In genomic region chr17:36601303-36602029, GRCh38 we compare ENCODE assay signal across 8 cellular contexts. TPM values are rescaled to one million over a fixed set of nuclear protein-coding genes. Genes with fewer than 3 reads are reported as not detected.
DNase-seq lines count a peak whose midpoint lies in the region; TF ChIP-seq lines count a peak whose summit lies in the region.

Gene MRM1, plus strand, starts transcription at chr17:36601583. Its CDS starts 228 bp downstream, at chr17:36601811.

- H3K27me3 ChIP-seq in HUES48 (ENCODE audit: control insufficient read depth, insufficient read depth, low read length) (no peaks in the 10 kb centered on the region), OCI-LY1 (ENCODE audit: insufficient read depth, low read length) (no peaks in the 10 kb centered on the region), mononuclear cell (ENCODE audit: insufficient read depth, low read length) (no peaks in the 10 kb centered on the region)

- TF ChIP-seq CTCF in GM20000 (IDR thresholded peaks at IDR 0.05; ENCODE audit: extremely low read depth, missing control alignments) (no peak), OCI-LY1 (IDR thresholded peaks at IDR 0.05; ENCODE audit: low read length) (no peak)

- no peaks in the 10 kb centered on the region for H3F3A ChIP-seq in OCI-LY1 (ENCODE audit: insufficient read depth, low read length)

- DNase-seq in COR-L47 (lab: John Stamatoyannopoulos, UW) (peak; percentile 92), GM20000 (ENCODE audit: low spot score) (peak; percentile 95), epidermal melanocyte (ENCODE audit: insufficient read length, low spot score) (peak; percentile 77)
- peak; percentile 96 for DNase-seq in activated CD8-positive, alpha-beta memory T cell treated with anti-CD3 and anti-CD28 coated beads, Interleukin-2, amount 50 U/mL, for 48 hours
- peak; percentile 81 to 90 for DNase-seq in stimulated activated CD8-positive, alpha-beta memory T cell treated with anti-CD3 and anti-CD28 coated beads, Interleukin-2, amount 100 ng/mL, for 1 hour (ENCODE audit: low read depth in 2 of 2)

- no peaks in the 10 kb centered on the region for H4K20me1 ChIP-seq in OCI-LY1 (ENCODE audit: insufficient read depth, low read length)

- peak within 1 kb of the TSS; percentile 77 for H3K4me3 ChIP-seq in HUES48 (ENCODE audit: low read depth, low read length)
- peak within 1 kb of the TSS; percentile 88 for H3K4me3 ChIP-seq in OCI-LY1 (ENCODE audit: low read depth, low read length, poor library complexity, severe bottlenecking)
- H3K4me3 ChIP-seq in mononuclear cell (ENCODE audit: low read length): peak within 1 kb of the TSS; percentile 97

- no peaks in the 10 kb centered on the region for H3K9me2 ChIP-seq in OCI-LY1 (ENCODE audit: low read depth, low read length)

- H3K27ac ChIP-seq in HUES48 (ENCODE audit: low read depth, low read length): peak within 1 kb of the TSS; percentile 92
- peak within 1 kb of the TSS; percentile 21 for H3K27ac ChIP-seq in OCI-LY1 (ENCODE audit: low read depth, low read length, poor library complexity, severe bottlenecking)

- H3K9ac ChIP-seq in HUES48 (ENCODE audit: low read depth, low read length): peak within 1 kb of the TSS; percentile 72
- H3K9ac ChIP-seq in OCI-LY1 (ENCODE audit: low read length): peak within 1 kb of the TSS; percentile 83

- H3K9me3 ChIP-seq in HUES48 (ENCODE audit: control insufficient read depth, insufficient read depth, low read length): no peaks in the 10 kb centered on the region
- no peaks in the 10 kb centered on the region for H3K9me3 ChIP-seq in OCI-LY1 (ENCODE audit: low read length)
- H3K9me3 ChIP-seq in mononuclear cell (ENCODE audit: low read depth, low read length): no peaks in the 10 kb centered on the region

- H3K4me2 ChIP-seq in OCI-LY1 (ENCODE audit: low read length): peak within 1 kb of the TSS; percentile 86

- no peaks in the 10 kb centered on the region for H3K79me2 ChIP-seq in OCI-LY1 (ENCODE audit: insufficient read depth, low read length)

- H3K4me1 ChIP-seq in HUES48 (ENCODE audit: control insufficient read depth, insufficient read depth, low read length) (peaks cover 14% of the 10 kb centered on the region), OCI-LY1 (ENCODE audit: insufficient read depth, low read length, severe bottlenecking) (peaks cover 33% of the 10 kb centered on the region), mononuclear cell (ENCODE audit: insufficient read depth, low read length) (peaks cover 37% of the 10 kb centered on the region)

- H3K36me3 ChIP-seq in HUES48 (ENCODE audit: control insufficient read depth, insufficient read depth, low read length) (peaks cover 31% of the 10 kb centered on the region), OCI-LY1 (ENCODE audit: insufficient read depth, low read length) (no peaks in the 10 kb centered on the region; the same call in 1 of the 2 replicates)

- 0 out of 2 replicates have a peak within 1 kb of the TSS, but pooled peaks have one; percentile 4 for H2AFZ ChIP-seq in OCI-LY1 (ENCODE audit: low read length)

RNA-seq across cellular contexts. Expression of gene MRM1, which starts in this region (rescaled TPM):
- total RNA-seq in mononuclear cell: 1.5 TPM

Comparison
In these comparisons a context has a peak if more than half of its experiments do, and no peak if none do; other contexts are left out.
1. Peak in every context shown above with its lines: DNase-seq, H3K4me3 ChIP-seq and H3K27ac ChIP-seq.